10 cellular contexts compared by ENCODE assay signal in the genomic region with DNA sequence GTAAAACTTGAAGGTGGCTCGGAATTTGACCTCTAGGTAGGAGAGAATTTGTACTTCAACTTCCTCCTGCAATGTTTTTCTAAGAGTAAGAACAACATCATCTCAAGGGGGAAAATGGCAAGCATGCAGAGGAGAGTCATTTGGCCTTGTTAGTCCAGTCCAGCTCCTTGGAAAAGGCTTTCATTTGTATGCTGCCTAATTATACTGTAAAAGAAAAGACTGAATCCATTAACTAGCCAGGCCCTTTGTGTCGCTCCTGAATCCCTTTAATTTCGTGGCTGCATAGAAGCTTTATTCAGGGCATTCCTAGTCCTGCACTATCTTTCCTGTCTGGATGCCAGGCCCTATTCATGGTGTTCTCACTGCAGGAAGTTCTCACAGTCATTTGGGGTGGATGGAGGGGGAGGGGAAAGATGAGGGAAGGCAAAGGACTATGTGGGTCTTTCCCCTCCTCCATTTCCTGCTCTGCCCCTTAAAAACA.
DNase-seq lines count a peak whose midpoint lies in the region; ATAC-seq and TF ChIP-seq lines count a peak whose summit lies in the region.
"Had no signal": no experiment of that assay in that cellular context is flagged by ENCODE, and none has a peak within 500 bp of the region (broad histone marks: within the 10 kb centered on the region; RNA-seq: fewer than 3 reads in every experiment).

No MANE protein-coding gene starts in this region.

- H3K36me3 ChIP-seq in HEK293 (ENCODE audit: control insufficient read depth in 2 of 2, insufficient read depth in 1 of 2, low read length in 2 of 2) (no peaks in the 10 kb centered on the region), iPS-18a (ENCODE audit: control insufficient read depth, low read depth, low read length) (no peaks in the 10 kb centered on the region)

- ATAC-seq in HG03565 (IDR thresholded peaks at IDR 0.05; ENCODE audit: unreplicated experiment) (no peak), HG02938 (IDR thresholded peaks at IDR 0.05; ENCODE audit: unreplicated experiment) (no peak)
- ATAC-seq: HCT116 had no signal

- H3K27ac ChIP-seq in HEK293 (ENCODE audit: extremely low read depth, low read depth, low read length), result no peak overlapping the region
- H3K27ac ChIP-seq in iPS-18a (ENCODE audit: low read length), result peak overlapping the region; percentile 83

- no peaks in the 10 kb centered on the region; the same call in 1 of the 2 replicates for H3K9me3 ChIP-seq in HEK293 (ENCODE audit: control insufficient read depth, insufficient read depth, low read depth, low read length)
- H3K9me3 ChIP-seq in iPS-18a (ENCODE audit: control insufficient read depth, low read depth, low read length), result no peaks in the 10 kb centered on the region

- H3K9ac ChIP-seq in iPS-18a (ENCODE audit: low read length), result peak overlapping the region; percentile 37

- CTCF ChIA-PET in HEK293 (lab: Yijun Ruan, JAX), result interaction anchor here (1.1 to 1.4 kb wide), 2 partner anchors 10 to 231 kb away, joined by 4 to 5 read pairs; no protein-coding TSS in a partner anchor

- H3K4me1 ChIP-seq in HEK293 (ENCODE audit: control insufficient read depth, insufficient read depth, low read length) (peaks cover 22% of the 10 kb centered on the region), iPS-18a (ENCODE audit: control insufficient read depth, low read depth, low read length) (peaks cover 73% of the 10 kb centered on the region)

- POLR2A ChIA-PET in HEK293 (lab: Yijun Ruan, JAX), result no interaction called here

- no peak for TF ChIP-seq CTCF in HEK293 (tag by site-specific recombination; IDR thresholded peaks at IDR 0.05)

- H3K4me3 ChIP-seq in HEK293 (ENCODE audit: low read depth, low read length), result no peak overlapping the region
- peak overlapping the region; percentile 45 for H3K4me3 ChIP-seq in iPS-18a (ENCODE audit: low read length)

- H3K27me3 ChIP-seq in iPS-18a (ENCODE audit: control insufficient read depth, insufficient read depth, low read length), result no peaks in the 10 kb centered on the region

- DNase-seq in astrocyte of the hippocampus (ENCODE audit: low read depth, low spot score) (peak; percentile 89), retina (peak; percentile 57), activated gamma-delta T cell treated with Interleukin-2 at 50 U/mL for 16 hours (no peak)
- no peak for DNase-seq in stimulated activated CD4-positive, alpha-beta T cell treated with anti-CD3 and anti-CD28 coated beads, Interleukin-15, amount 100 ng/mL, for 24 hours
- DNase-seq: Karpas-422 had no signal

TF ChIP-seq in HEK293, 187 proteins besides CTCF, POLR2A, EP300 and RAD21:
- TF ChIP-seq FEZF1 (tag by site-specific recombination; IDR thresholded peaks at IDR 0.05) (peak; percentile 11; the same call in 1 of the 2 replicates), TRIM28 (IDR thresholded peaks at IDR 0.05; ENCODE audit: borderline replicate concordance, low read length) (no peak), ZNF510 (tag by site-specific recombination; IDR thresholded peaks at IDR 0.05; ENCODE audit: insufficient replicate concordance) (no peak), SP7 (tag by site-specific recombination; IDR thresholded peaks at IDR 0.05) (0 out of 2 replicates have a peak, but pooled peaks have one; percentile 12), ZNF121 (tag by site-specific recombination; IDR thresholded peaks at IDR 0.05) (no peak), ZSCAN30 (tag by site-specific recombination; IDR thresholded peaks at IDR 0.05) (0 out of 2 replicates have a peak, but pooled peaks have one; percentile 31), ZNF426 (tag by site-specific recombination; IDR thresholded peaks at IDR 0.05) (no peak)
TF ChIP-seq in HEK293: peak in this region for 3.

Comparison
In these comparisons a context has a peak if more than half of its experiments do, and no peak if none do; other contexts are left out.
1. DNase-seq: peak in astrocyte of the hippocampus (single experiment) and retina (single experiment); none in activated gamma-delta T cell treated with Interleukin-2 at 50 U/mL for 16 hours (single experiment) and stimulated activated CD4-positive, alpha-beta T cell treated with anti-CD3 and anti-CD28 coated beads, Interleukin-15, amount 100 ng/mL, for 24 hours (single experiment).